Comparison of ENCODE assay signal across 27 cellular contexts in the genomic region with DNA sequence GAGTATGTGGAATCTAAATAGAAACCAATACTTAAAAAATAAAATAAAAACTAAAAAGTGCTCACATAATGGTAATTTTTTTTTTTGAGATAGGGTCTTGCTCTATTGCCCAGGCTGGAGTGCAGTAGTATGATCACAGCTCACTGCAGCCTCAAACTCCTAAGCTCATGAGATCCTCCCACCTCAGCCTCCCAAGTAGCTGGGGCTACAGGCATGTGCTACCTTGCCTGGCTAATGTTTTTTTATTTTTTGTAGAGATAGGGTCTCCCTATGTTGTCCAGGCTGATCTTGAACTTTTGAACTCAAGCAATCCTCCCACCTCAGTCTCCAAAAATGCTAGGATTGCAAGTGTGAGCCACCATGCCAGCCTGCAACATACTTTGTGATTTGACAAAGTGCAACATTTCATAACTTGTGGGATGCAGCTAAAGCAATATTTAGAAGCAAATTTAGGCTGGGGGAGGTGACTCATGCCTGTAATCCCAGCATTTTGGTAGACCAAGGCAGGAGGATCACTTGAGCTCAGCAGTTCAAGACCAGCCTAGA.
"Had no signal": no experiment of that assay in that cellular context is flagged by ENCODE, and none has a peak within 500 bp of the region (broad histone marks: within the 10 kb centered on the region; RNA-seq: fewer than 3 reads in every experiment).

No MANE protein-coding gene starts in this region.

- H3K36me3 ChIP-seq: cardiac muscle cell, esophagus squamous epithelium, gastrocnemius medialis, pancreas, right atrium auricular region, thyroid gland had no signal

- H3K27ac ChIP-seq: cardiac muscle cell, esophagus squamous epithelium, gastrocnemius medialis, pancreas, psoas muscle, right atrium auricular region, thyroid gland had no signal

- H3K4me3 ChIP-seq: cardiac muscle cell, esophagus squamous epithelium, gastrocnemius medialis, pancreas, psoas muscle, right atrium auricular region, thyroid gland had no signal

- H3K27me3 Mint-ChIP-seq: activated naive CD8-positive, alpha-beta T cell treated with anti-CD3 and anti-CD28 coated beads, Interleukin-2, amount 10 ng/mL, durations not matched to agents 7 days and 5 days; memory B cell; stimulated activated naive CD8-positive, alpha-beta T cell treated with anti-CD3 and anti-CD28 coated beads, Interleukin-15, Interleukin-2, amounts not matched to agents 100 ng/mL and 50 ng/mL, for 24 hours had no signal

- H3K27me3 ChIP-seq: cardiac muscle cell, esophagus squamous epithelium, gastrocnemius medialis, pancreas, right atrium auricular region, thyroid gland had no signal

- H3K4me3 Mint-ChIP-seq: activated naive CD4-positive, alpha-beta T cell treated with anti-CD3 and anti-CD28 coated beads for 36 hours; activated naive CD8-positive, alpha-beta T cell treated with anti-CD3 and anti-CD28 coated beads, Interleukin-2, amount 10 ng/mL, durations not matched to agents 7 days and 5 days; endodermal cell; memory B cell; nephron progenitor cell; stimulated activated naive CD8-positive, alpha-beta T cell treated with anti-CD3 and anti-CD28 coated beads, Interleukin-15, Interleukin-2, amounts not matched to agents 100 ng/mL and 50 ng/mL, for 24 hours had no signal

- H3K9me3 ChIP-seq: esophagus squamous epithelium, gastrocnemius medialis, pancreas, psoas muscle, right atrium auricular region, thyroid gland had no signal

- ATAC-seq: gastrocnemius medialis, left colon, pancreas, psoas muscle had no signal

- H3K27ac Mint-ChIP-seq: activated naive CD4-positive, alpha-beta T cell treated with anti-CD3 and anti-CD28 coated beads for 36 hours; activated naive CD8-positive, alpha-beta T cell treated with anti-CD3 and anti-CD28 coated beads, Interleukin-2, amount 10 ng/mL, durations not matched to agents 7 days and 5 days; endodermal cell; memory B cell; nephron progenitor cell; stimulated activated naive CD8-positive, alpha-beta T cell treated with anti-CD3 and anti-CD28 coated beads, Interleukin-15, Interleukin-2, amounts not matched to agents 100 ng/mL and 50 ng/mL, for 24 hours had no signal

- H3K9me3 Mint-ChIP-seq: activated naive CD4-positive, alpha-beta T cell treated with anti-CD3 and anti-CD28 coated beads for 36 hours; activated naive CD8-positive, alpha-beta T cell treated with anti-CD3 and anti-CD28 coated beads, Interleukin-2, amount 10 ng/mL, durations not matched to agents 7 days and 5 days; endodermal cell; memory B cell; nephron progenitor cell; stimulated activated naive CD8-positive, alpha-beta T cell treated with anti-CD3 and anti-CD28 coated beads, Interleukin-15, Interleukin-2, amounts not matched to agents 100 ng/mL and 50 ng/mL, for 24 hours had no signal

- H3K4me1 ChIP-seq: esophagus squamous epithelium, pancreas had no signal

- DNase-seq: activated CD4-positive, alpha-beta T cell treated with anti-CD3 and anti-CD28 coated beads for 4 hours; activated CD4-positive, alpha-beta T cell treated with anti-CD3 and anti-CD28 coated beads, Interleukin-2, amount 50 U/mL, for 48 hours; activated CD4-positive, CD25-positive, alpha-beta regulatory T cell; activated CD8-positive, alpha-beta memory T cell treated with anti-CD3 and anti-CD28 coated beads, Interleukin-2, amount 50 U/mL, for 48 hours; activated naive CD4-positive, alpha-beta T cell treated with anti-CD3 and anti-CD28 coated beads for 36 hours; activated naive CD8-positive, alpha-beta T cell treated with anti-CD3 and anti-CD28 coated beads, Interleukin-2, amount 10 ng/mL, durations not matched to agents 7 days and 5 days; activated T-cell treated with anti-CD3 and anti-CD28 coated beads, Interleukin-2, amount 50 U/mL, for 48 hours; amygdala; cortex of kidney; endodermal cell; esophagus squamous epithelium; gastrocnemius medialis; head of caudate nucleus; hypothalamus; left colon; nephron progenitor cell; pancreas; psoas muscle; stimulated activated CD4-positive, alpha-beta T cell treated with anti-CD3 and anti-CD28 coated beads, Interleukin-12 subunit alpha, Interleukin-12 subunit beta, amount 100 ng/mL, for 4 hours; stimulated activated CD4-positive, alpha-beta T cell treated with anti-CD3 and anti-CD28 coated beads, Interleukin-4, amount 100 ng/mL, for 4 hours; substantia nigra; T1000; thyroid gland had no signal
